In genomic region chr4:141463678-141464077, GRCh38 we compare ENCODE assay signal across 17 cellular contexts.
DNase-seq lines count a peak whose midpoint lies in the region; ATAC-seq and TF ChIP-seq lines count a peak whose summit lies in the region.
"Had no signal": no experiment of that assay in that cellular context is flagged by ENCODE, and none has a peak within 500 bp of the region (broad histone marks: within the 10 kb centered on the region; RNA-seq: fewer than 3 reads in every experiment).

No MANE protein-coding gene starts in this region.

- no peak overlapping the region for H4K5ac ChIP-seq in IMR-90 (ENCODE audit: low read depth, low read length)

- no peak overlapping the region for H3K56ac ChIP-seq in IMR-90 (ENCODE audit: extremely low read depth, insufficient read depth, low read length)

- intact Hi-C loops in IMR-90 (cut with micrococcal nuclease), result no loop called here
- intact Hi-C loops in mammary epithelial cell (cut with micrococcal nuclease), result loop anchor here (10.0 kb wide), 1 partner anchor 171 kb away; the partner anchor contains the start of gene IL15
- intact Hi-C loops in natural killer cell (cut with micrococcal nuclease), result no loop called here

- no peak overlapping the region for H2AFZ ChIP-seq in IMR-90 (replicated peaks; ENCODE audit: low read length, poor library complexity)
- H2AFZ ChIP-seq in mammary epithelial cell (ENCODE audit: low read depth, low read length), result no peak overlapping the region

- no peak for TF ChIP-seq EP300 in upper lobe of left lung (IDR thresholded peaks at IDR 0.05)

- H3K79me2 ChIP-seq in mammary epithelial cell (ENCODE audit: insufficient read depth, low read length), result no peaks in the 10 kb centered on the region

- no peak overlapping the region for H4K8ac ChIP-seq in IMR-90 (ENCODE audit: low read depth in 2 of 2, low read length in 2 of 2)

- no peak overlapping the region for H3K9ac ChIP-seq in IMR-90 (ENCODE audit: low read depth, low read length)
- H3K9ac ChIP-seq in mammary epithelial cell (ENCODE audit: insufficient read depth, low read length), result no peak overlapping the region
- H3K9ac ChIP-seq: BLaER1 had no signal

- no peaks in the 10 kb centered on the region for H3K4me1 Mint-ChIP-seq in natural killer cell
- H3K4me1 Mint-ChIP-seq: CD8-positive, alpha-beta memory T cell had no signal

- no peaks in the 10 kb centered on the region for H3K9me3 ChIP-seq in IMR-90 (ENCODE audit: control insufficient read depth, insufficient read depth, low read length)
- no peaks in the 10 kb centered on the region for H3K9me3 ChIP-seq in mammary epithelial cell (replicated peaks; ENCODE audit: insufficient read depth, low read length)
- H3K9me3 ChIP-seq in upper lobe of left lung, result no peaks in the 10 kb centered on the region
- H3K9me3 ChIP-seq: BLaER1, Caco-2 had no signal

- H4K91ac ChIP-seq in IMR-90 (ENCODE audit: insufficient read depth, low read depth, low read length), result no peak overlapping the region

- TF ChIP-seq CTCF in IMR-90 (conservative IDR thresholded peaks at IDR 0.05; ENCODE audit: low read depth, low read length), result no peak
- no peak for TF ChIP-seq CTCF in mammary epithelial cell (conservative IDR thresholded peaks at IDR 0.05 in 1 of 2, IDR thresholded peaks at IDR 0.05 in 1 of 2; ENCODE audit: extremely low read depth in 1 of 2, insufficient read depth in 1 of 2, low read depth in 1 of 2, low read length in 2 of 2)
- no peak for TF ChIP-seq CTCF in upper lobe of left lung (IDR thresholded peaks at IDR 0.05)
- TF ChIP-seq CTCF in natural killer cell (IDR thresholded peaks at IDR 0.05), result no peak

- H2BK120ac ChIP-seq in IMR-90 (ENCODE audit: low read depth, low read length), result no peak overlapping the region

- no peak overlapping the region for H2AK9ac ChIP-seq in IMR-90 (replicated peaks; ENCODE audit: low read depth, low read length, poor library complexity)

- H3K27me3 ChIP-seq in IMR-90 (ENCODE audit: control insufficient read depth, insufficient read depth, low read length) (no peaks in the 10 kb centered on the region), mammary epithelial cell (ENCODE audit: insufficient read depth, low read length) (no peaks in the 10 kb centered on the region), upper lobe of left lung (no peaks in the 10 kb centered on the region)
- H3K27me3 ChIP-seq: BLaER1 had no signal

- no peak overlapping the region for H3K4ac ChIP-seq in IMR-90 (ENCODE audit: low read depth, low read length)

- POLR2A ChIA-PET in IMR-90 (lab: Charles Lee; ENCODE audit: unreplicated experiment), result no interaction called here

- dilution Hi-C loops in IMR-90 (cut with HindIII; ENCODE audit: low sequenced_read_pairs, unreplicated experiment), result no loop called here
- dilution Hi-C loops in mammary epithelial cell (cut with HindIII; ENCODE audit: low sequenced_read_pairs), result no loop called here

- no peak overlapping the region for H2BK5ac ChIP-seq in IMR-90 (ENCODE audit: low read depth, low read length, poor library complexity, severe bottlenecking)

- no peak overlapping the region for H3K14ac ChIP-seq in IMR-90 (replicated peaks; ENCODE audit: low read depth, low read length)

- no peak overlapping the region for H2AK5ac ChIP-seq in IMR-90 (ENCODE audit: low read depth, low read length)

- no peak overlapping the region for H3K27ac Mint-ChIP-seq in natural killer cell
- H3K27ac Mint-ChIP-seq: CD8-positive, alpha-beta memory T cell; HFFc6 had no signal

- no peak overlapping the region for H2BK20ac ChIP-seq in IMR-90 (ENCODE audit: low read depth, low read length)

- H3K36me3 ChIP-seq in IMR-90 (ENCODE audit: control insufficient read depth, insufficient read depth, low read length) (no peaks in the 10 kb centered on the region), mammary epithelial cell (ENCODE audit: insufficient read depth, low read length) (no peaks in the 10 kb centered on the region), upper lobe of left lung (no peaks in the 10 kb centered on the region)
- H3K36me3 ChIP-seq: BLaER1 had no signal

- no peaks in the 10 kb centered on the region for H3K27me3 Mint-ChIP-seq in natural killer cell (ENCODE audit: low read depth in 2 of 2)

- DNase-seq in NCI-H1105 treated with DMSO at 0.1 percent for 48 hours (lab: John Stamatoyannopoulos, UW) (peak; percentile 27), NCI-H1105 (lab: John Stamatoyannopoulos, UW) (no peak), IMR-90 (peak; percentile 31), mammary epithelial cell (peak; percentile 14), iris pigment epithelial cell (ENCODE audit: low read depth) (peak; percentile 12), upper lobe of left lung (no peak), natural killer cell (no peak)
- DNase-seq: 8988T; AML-193; Caco-2; CD8-positive, alpha-beta memory T cell; DND-41; GF-D8; HCEC 1CT; HFFc6 had no signal

- no peak overlapping the region for H3K18ac ChIP-seq in IMR-90 (ENCODE audit: low read depth, low read length)

- H4K20me1 ChIP-seq in IMR-90 (ENCODE audit: insufficient read depth, low read length) (no peaks in the 10 kb centered on the region), mammary epithelial cell (ENCODE audit: insufficient read depth, low read length) (no peaks in the 10 kb centered on the region)
- H4K20me1 ChIP-seq: BLaER1 had no signal

- no peak overlapping the region for H3K27ac ChIP-seq in IMR-90 (ENCODE audit: insufficient read depth, low read length)
- H3K27ac ChIP-seq in mammary epithelial cell (ENCODE audit: insufficient read depth, low read depth, low read length), result no peak overlapping the region
- no peak overlapping the region for H3K27ac ChIP-seq in upper lobe of left lung
- H3K27ac ChIP-seq: BLaER1, HL-60 had no signal

- no TSS peak for BruUV-seq in IMR-90 (replicated peaks; lab: Mats Ljungman, UMichigan)
- no TSS peak for BruUV-seq in mammary epithelial cell (replicated peaks; lab: Mats Ljungman, UMichigan)

- H3K4me3 ChIP-seq in IMR-90 (ENCODE audit: insufficient read depth, low read depth, low read length), result no peak overlapping the region
- H3K4me3 ChIP-seq in mammary epithelial cell (replicated peaks in 1 of 3; ENCODE audit: insufficient read depth in 1 of 3, low read depth in 2 of 3, low read length in 3 of 3), result no peak overlapping the region
- H3K4me3 ChIP-seq in upper lobe of left lung, result no peak overlapping the region
- H3K4me3 ChIP-seq: BLaER1 had no signal

- ATAC-seq in IMR-90 (ENCODE audit: low read depth) (no peak), upper lobe of left lung (ENCODE audit: low FRiP score in 2 of 2) (no peak), natural killer cell (no peak)

- in situ Hi-C loops in IMR-90 (cut with MboI; ENCODE audit: low sequenced_read_pairs) (no loop called here), mammary epithelial cell (cut with MboI; ENCODE audit: low sequenced_read_pairs in 2 of 2) (no loop called here)

- H3K4me3 Mint-ChIP-seq in natural killer cell, result no peak overlapping the region
- H3K4me3 Mint-ChIP-seq: CD8-positive, alpha-beta memory T cell; HFFc6 had no signal

- H3K4me2 ChIP-seq in IMR-90 (ENCODE audit: low read depth, low read length), result no peak overlapping the region
- no peak overlapping the region for H3K4me2 ChIP-seq in mammary epithelial cell (ENCODE audit: insufficient read depth, low read depth, low read length)
- H3K4me2 ChIP-seq: BLaER1 had no signal

- peaks cover 4 to 7% of the 10 kb centered on the region in 2 donors for H3K9me3 Mint-ChIP-seq in natural killer cell
- H3K9me3 Mint-ChIP-seq: CD8-positive, alpha-beta memory T cell; HFFc6 had no signal

- H2BK15ac ChIP-seq in IMR-90 (ENCODE audit: low read depth, low read length), result no peak overlapping the region

- no peak for TF ChIP-seq RAD21 in IMR-90 (IDR thresholded peaks at IDR 0.05; ENCODE audit: low read length)

- CTCF ChIA-PET in IMR-90 (lab: Yijun Ruan, JAX), result interaction anchor here (0.6 kb wide), 1 partner anchor 283 kb away, joined by 3 read pairs; no protein-coding TSS in a partner anchor
- CTCF ChIA-PET in mammary epithelial cell (lab: Charles Lee; ENCODE audit: low non-redundant PET), result no interaction called here

- no peaks in the 10 kb centered on the region; a peak in 1 of 4 replicates for H3K79me1 ChIP-seq in IMR-90 (ENCODE audit: low read depth in 1 of 2, low read length in 2 of 2)

- TF ChIP-seq POLR2A in IMR-90 (IDR thresholded peaks at IDR 0.05; ENCODE audit: low read depth, low read length) (no peak), upper lobe of left lung (IDR thresholded peaks at IDR 0.05) (no peak)

- H3K23ac ChIP-seq in IMR-90 (ENCODE audit: low read depth, low read length), result no peak overlapping the region

- WGBS in IMR-90 (ENCODE audit: extremely low coverage in 2 of 2, insufficient read length in 1 of 2), 2 experiments, result no CpG with 5 or more reads among the region's 2 CpGs
- WGBS in mammary epithelial cell (ENCODE audit: low coverage, missing lambda C conversion rate), result 58% methylated on average over 2 of the region's 2 CpGs
- WGBS in upper lobe of left lung, 2 donors, result 54 to 60% methylated on average over 2 of the region's 2 CpGs

- H3K36me3 Mint-ChIP-seq in natural killer cell, result no peaks in the 10 kb centered on the region
- H3K36me3 Mint-ChIP-seq: CD8-positive, alpha-beta memory T cell had no signal

- no peaks in the 10 kb centered on the region for H3K9me1 ChIP-seq in IMR-90 (ENCODE audit: insufficient read depth, low read length)

- peaks cover under 1% of the 10 kb centered on the region; the same call in 1 of the 2 replicates for H3K4me1 ChIP-seq in IMR-90 (ENCODE audit: control insufficient read depth, insufficient read depth, low read length)
- H3K4me1 ChIP-seq in mammary epithelial cell (ENCODE audit: insufficient read depth, low read length), result peaks cover 21% of the 10 kb centered on the region
- no peaks in the 10 kb centered on the region for H3K4me1 ChIP-seq in upper lobe of left lung
- H3K4me1 ChIP-seq: BLaER1, Caco-2 had no signal

TF ChIP-seq in IMR-90, 13 proteins besides CTCF, POLR2A, EP300 and RAD21 (continues in another document):
- no peak for TF ChIP-seq CEBPB (IDR thresholded peaks at IDR 0.05; ENCODE audit: low read depth, low read length)
- no peak for TF ChIP-seq USF2 (IDR thresholded peaks at IDR 0.05; ENCODE audit: low read depth, low read length)
- no peak for TF ChIP-seq SMC3 (IDR thresholded peaks at IDR 0.05; ENCODE audit: low read depth, low read length)
- no peak for TF ChIP-seq CHD1 (IDR thresholded peaks at IDR 0.05; ENCODE audit: low read depth, low read length)
- TF ChIP-seq RFX5 (IDR thresholded peaks at IDR 0.05; ENCODE audit: low read depth, low read length), result no peak
- TF ChIP-seq MAZ (IDR thresholded peaks at IDR 0.05; ENCODE audit: borderline replicate concordance, low read depth, low read length), result no peak
- TF ChIP-seq RCOR1 (IDR thresholded peaks at IDR 0.05; ENCODE audit: insufficient replicate concordance, low read length), result no peak
- TF ChIP-seq NFE2L2 (IDR thresholded peaks at IDR 0.05; ENCODE audit: low read depth, low read length), result no peak
- TF ChIP-seq FOS (IDR thresholded peaks at IDR 0.05; ENCODE audit: low read depth, low read length), result no peak

Comparison
In these comparisons a context has a peak if more than half of its experiments do, and no peak if none do; other contexts are left out.
1. DNase-seq: peak in NCI-H1105 treated with DMSO at 0.1 percent for 48 hours (single experiment), IMR-90 (single experiment), mammary epithelial cell (single experiment) and iris pigment epithelial cell (single experiment); none in NCI-H1105 (single experiment), upper lobe of left lung (0 of 2) and natural killer cell (single experiment).